ENCODE assay signal across 31 cellular contexts in the genomic region with DNA sequence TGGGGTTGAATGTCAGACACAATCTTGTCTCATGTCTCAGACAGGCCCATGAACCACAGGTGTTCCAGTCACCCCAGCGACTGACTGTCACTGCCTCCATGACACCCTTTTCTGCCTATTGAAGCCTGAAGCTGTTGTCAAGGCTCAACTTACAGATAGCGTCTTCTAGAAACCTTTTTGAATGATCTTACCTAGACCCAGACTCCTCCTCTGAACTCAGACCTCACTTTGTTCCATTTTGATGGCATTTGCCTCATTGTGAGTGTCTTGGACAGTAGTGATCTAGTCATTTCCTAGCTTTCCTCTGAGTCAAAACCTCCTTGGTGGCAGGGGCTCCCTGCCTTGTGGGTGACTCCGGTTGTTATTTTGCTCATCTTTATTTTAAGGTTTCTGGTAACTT.
DNase-seq lines count a peak whose midpoint lies in the region; ATAC-seq and TF ChIP-seq lines count a peak whose summit lies in the region.
"Had no signal": no experiment of that assay in that cellular context is flagged by ENCODE, and none has a peak within 500 bp of the region (broad histone marks: within the 10 kb centered on the region; RNA-seq: fewer than 3 reads in every experiment).

No MANE protein-coding gene starts in this region.

- no peaks in the 10 kb centered on the region for H3K4me1 Mint-ChIP-seq in activated CD4-positive, alpha-beta T cell treated with anti-CD3 and anti-CD28 coated beads for 36 hours
- H3K4me1 Mint-ChIP-seq in activated CD4-positive, alpha-beta T cell treated with anti-CD3 and anti-CD28 coated beads, Interleukin-2, amount 10 ng/mL, durations not matched to agents 7 days and 5 days, result no peaks in the 10 kb centered on the region
- no peaks in the 10 kb centered on the region for H3K4me1 Mint-ChIP-seq in activated T-helper 1 cell treated with anti-CD3 and anti-CD28 coated beads, Interleukin-12 subunit alpha, Interleukin-12 subunit beta, Interleukin-2, Interleukin-4 antibody, amounts not matched to agents 30 ng/mL and 10 ng/mL and 1 ng/mL, durations not matched to agents 14 hours and 24 hours and 36 hours (ENCODE audit: low read depth)
- H3K4me1 Mint-ChIP-seq: mesothelial cell of epicardium had no signal

- H3K4me1 ChIP-seq in breast epithelium, result no peaks in the 10 kb centered on the region
- H3K4me1 ChIP-seq: colonic mucosa, spleen had no signal

- no peak overlapping the region for H3K27ac Mint-ChIP-seq in activated CD4-positive, alpha-beta T cell treated with anti-CD3 and anti-CD28 coated beads for 36 hours
- H3K27ac Mint-ChIP-seq in activated CD4-positive, alpha-beta T cell treated with anti-CD3 and anti-CD28 coated beads, Interleukin-2, amount 10 ng/mL, durations not matched to agents 7 days and 5 days, result no peak overlapping the region
- peak overlapping the region; percentile 21 for H3K27ac Mint-ChIP-seq in activated T-helper 1 cell treated with anti-CD3 and anti-CD28 coated beads, Interleukin-12 subunit alpha, Interleukin-12 subunit beta, Interleukin-2, Interleukin-4 antibody, amounts not matched to agents 30 ng/mL and 10 ng/mL and 1 ng/mL, durations not matched to agents 14 hours and 24 hours and 36 hours
- H3K27ac Mint-ChIP-seq: effector memory CD8-positive, alpha-beta T cell; mesothelial cell of epicardium; type B pancreatic cell had no signal

- CTCF ChIA-PET in activated CD4-positive, alpha-beta T cell treated with anti-CD3 and anti-CD28 coated beads for 36 hours (lab: Charles Lee), result no interaction called here
- CTCF ChIA-PET in activated CD4-positive, alpha-beta T cell treated with anti-CD3 and anti-CD28 coated beads, Interleukin-2, amount 10 ng/mL, durations not matched to agents 7 days and 5 days (lab: Charles Lee), result interaction anchor here (0.8 to 1.3 kb wide), 2 partner anchors 10 kb away, joined by 3 read pairs; no protein-coding TSS in a partner anchor
- CTCF ChIA-PET in GM10248 (lab: Yijun Ruan, JAX), result no interaction called here

- H3K4me3 ChIP-seq in breast epithelium, result no peak overlapping the region
- H3K4me3 ChIP-seq: colonic mucosa, right atrium auricular region, spleen had no signal

- no peaks in the 10 kb centered on the region for H3K9me3 Mint-ChIP-seq in activated CD4-positive, alpha-beta T cell treated with anti-CD3 and anti-CD28 coated beads for 36 hours (ENCODE audit: low read depth)
- no peaks in the 10 kb centered on the region for H3K9me3 Mint-ChIP-seq in activated CD4-positive, alpha-beta T cell treated with anti-CD3 and anti-CD28 coated beads, Interleukin-2, amount 10 ng/mL, durations not matched to agents 7 days and 5 days
- no peaks in the 10 kb centered on the region for H3K9me3 Mint-ChIP-seq in activated T-helper 1 cell treated with anti-CD3 and anti-CD28 coated beads, Interleukin-12 subunit alpha, Interleukin-12 subunit beta, Interleukin-2, Interleukin-4 antibody, amounts not matched to agents 30 ng/mL and 10 ng/mL and 1 ng/mL, durations not matched to agents 14 hours and 24 hours and 36 hours
- H3K9me3 Mint-ChIP-seq: effector memory CD8-positive, alpha-beta T cell; mesothelial cell of epicardium; natural killer cell treated with Interleukin-12 subunit alpha and Interleukin-12 subunit beta and Interleukin-15 and Interleukin-18, amount 100 ng/mL, for 72 hours; type B pancreatic cell had no signal

- peaks cover 10% of the 10 kb centered on the region for H3K27me3 Mint-ChIP-seq in activated CD4-positive, alpha-beta T cell treated with anti-CD3 and anti-CD28 coated beads for 36 hours
- H3K27me3 Mint-ChIP-seq in activated CD4-positive, alpha-beta T cell treated with anti-CD3 and anti-CD28 coated beads, Interleukin-2, amount 10 ng/mL, durations not matched to agents 7 days and 5 days, result peaks cover 5% of the 10 kb centered on the region
- peaks cover 14% of the 10 kb centered on the region for H3K27me3 Mint-ChIP-seq in activated T-helper 1 cell treated with anti-CD3 and anti-CD28 coated beads, Interleukin-12 subunit alpha, Interleukin-12 subunit beta, Interleukin-2, Interleukin-4 antibody, amounts not matched to agents 30 ng/mL and 10 ng/mL and 1 ng/mL, durations not matched to agents 14 hours and 24 hours and 36 hours (ENCODE audit: insufficient read depth)
- H3K27me3 Mint-ChIP-seq: type B pancreatic cell had no signal

- TF ChIP-seq CTCF in GM10248 (IDR thresholded peaks at IDR 0.05; ENCODE audit: control extremely low read depth, extremely low read depth, low read depth, missing control alignments) (no peak), breast epithelium (IDR thresholded peaks at IDR 0.05) (no peak)

- no peak overlapping the region for H3K27ac ChIP-seq in breast epithelium
- H3K27ac ChIP-seq: 22Rv1, colonic mucosa, right atrium auricular region, RWPE1, spleen, VCaP had no signal

- DNase-seq in activated CD4-positive, alpha-beta T cell treated with anti-CD3 and anti-CD28 coated beads for 36 hours, result peak; percentile 30
- no peak for DNase-seq in activated CD4-positive, alpha-beta T cell treated with anti-CD3 and anti-CD28 coated beads, Interleukin-2, amount 10 ng/mL, durations not matched to agents 7 days and 5 days
- DNase-seq in activated T-helper 1 cell treated with anti-CD3 and anti-CD28 coated beads, Interleukin-12 subunit alpha, Interleukin-12 subunit beta, Interleukin-2, Interleukin-4 antibody, amounts not matched to agents 30 ng/mL and 10 ng/mL and 1 ng/mL, durations not matched to agents 14 hours and 24 hours and 36 hours (ENCODE audit: low spot score), result no peak
- DNase-seq in GM10248 (ENCODE audit: extremely low spot score) (no peak), breast epithelium (ENCODE audit: low spot score in 2 of 2) (no peak), iPS-NIHi7 (ENCODE audit: extremely low spot score) (no peak)
- DNase-seq: AML-193; colonic mucosa; DMS79 treated with DMSO at 0.1 percent for 48 hours; effector memory CD8-positive, alpha-beta T cell; foreskin melanocyte; hippocampal formation; KG1; left ventricle myocardium superior; NCI-H146; NCI-H2171; NCI-H524; SK-N-SH; spleen; stimulated activated CD4-positive, alpha-beta T cell treated with anti-CD3 and anti-CD28 coated beads, Interleukin-4, amount 100 ng/mL, for 4 hours had no signal

- ATAC-seq in activated CD4-positive, alpha-beta T cell treated with anti-CD3 and anti-CD28 coated beads for 36 hours, result peak; percentile 90
- ATAC-seq in GM19328 (IDR thresholded peaks at IDR 0.05; ENCODE audit: unreplicated experiment) (peak; percentile 48), HG02885 (IDR thresholded peaks at IDR 0.05; ENCODE audit: poor library complexity, unreplicated experiment) (peak; percentile 74)
- ATAC-seq: effector memory CD8-positive, alpha-beta T cell; esophagus mucosa; HCT116; left ventricle myocardium superior had no signal

- H3K4me3 Mint-ChIP-seq in activated CD4-positive, alpha-beta T cell treated with anti-CD3 and anti-CD28 coated beads for 36 hours, result no peak overlapping the region
- H3K4me3 Mint-ChIP-seq in activated CD4-positive, alpha-beta T cell treated with anti-CD3 and anti-CD28 coated beads, Interleukin-2, amount 10 ng/mL, durations not matched to agents 7 days and 5 days, result no peak overlapping the region
- no peak overlapping the region for H3K4me3 Mint-ChIP-seq in activated T-helper 1 cell treated with anti-CD3 and anti-CD28 coated beads, Interleukin-12 subunit alpha, Interleukin-12 subunit beta, Interleukin-2, Interleukin-4 antibody, amounts not matched to agents 30 ng/mL and 10 ng/mL and 1 ng/mL, durations not matched to agents 14 hours and 24 hours and 36 hours
- H3K4me3 Mint-ChIP-seq: effector memory CD8-positive, alpha-beta T cell; mesothelial cell of epicardium; natural killer cell treated with Interleukin-12 subunit alpha and Interleukin-12 subunit beta and Interleukin-15 and Interleukin-18, amount 100 ng/mL, for 72 hours; type B pancreatic cell had no signal

- intact Hi-C loops in activated CD4-positive, alpha-beta T cell treated with anti-CD3 and anti-CD28 coated beads for 36 hours (cut with DNase I, micrococcal nuclease), result no loop called here
- intact Hi-C loops in activated T-helper 1 cell treated with anti-CD3 and anti-CD28 coated beads, Interleukin-12 subunit alpha, Interleukin-12 subunit beta, Interleukin-2, Interleukin-4 antibody, amounts not matched to agents 30 ng/mL and 10 ng/mL and 1 ng/mL, durations not matched to agents 14 hours and 24 hours and 36 hours (cut with micrococcal nuclease), result no loop called here
- intact Hi-C loops in breast epithelium (cut with DNase I; ENCODE audit: low total_unique reads), result loop anchor here (5.0 kb wide), 1 partner anchor 1026 kb away; no protein-coding TSS in a partner anchor

- no peaks in the 10 kb centered on the region for H3K36me3 Mint-ChIP-seq in activated CD4-positive, alpha-beta T cell treated with anti-CD3 and anti-CD28 coated beads for 36 hours (ENCODE audit: low read depth)
- H3K36me3 Mint-ChIP-seq in activated CD4-positive, alpha-beta T cell treated with anti-CD3 and anti-CD28 coated beads, Interleukin-2, amount 10 ng/mL, durations not matched to agents 7 days and 5 days (ENCODE audit: low read depth), result no peaks in the 10 kb centered on the region
- no peaks in the 10 kb centered on the region for H3K36me3 Mint-ChIP-seq in activated T-helper 1 cell treated with anti-CD3 and anti-CD28 coated beads, Interleukin-12 subunit alpha, Interleukin-12 subunit beta, Interleukin-2, Interleukin-4 antibody, amounts not matched to agents 30 ng/mL and 10 ng/mL and 1 ng/mL, durations not matched to agents 14 hours and 24 hours and 36 hours (ENCODE audit: low read depth)
- H3K36me3 Mint-ChIP-seq: mesothelial cell of epicardium; natural killer cell treated with Interleukin-12 subunit alpha and Interleukin-12 subunit beta and Interleukin-15 and Interleukin-18, amount 100 ng/mL, for 72 hours; type B pancreatic cell had no signal

- POLR2A ChIA-PET in activated CD4-positive, alpha-beta T cell treated with anti-CD3 and anti-CD28 coated beads for 36 hours (lab: Charles Lee), result no interaction called here
- POLR2A ChIA-PET in activated CD4-positive, alpha-beta T cell treated with anti-CD3 and anti-CD28 coated beads, Interleukin-2, amount 10 ng/mL, durations not matched to agents 7 days and 5 days (lab: Charles Lee), result no interaction called here
- POLR2A ChIA-PET in GM10248 (lab: Yijun Ruan, JAX), result no interaction called here

- H3K36me3 ChIP-seq in breast epithelium, result no peaks in the 10 kb centered on the region
- H3K36me3 ChIP-seq: colonic mucosa, right atrium auricular region, spleen had no signal

- no peak for TF ChIP-seq POLR2A in breast epithelium (IDR thresholded peaks at IDR 0.05)

- no peaks in the 10 kb centered on the region for H3K9me3 ChIP-seq in breast epithelium
- H3K9me3 ChIP-seq: colonic mucosa, right atrium auricular region, SK-N-SH, spleen had no signal

- no peaks in the 10 kb centered on the region for H3K27me3 ChIP-seq in breast epithelium
- H3K27me3 ChIP-seq: colonic mucosa, right atrium auricular region, spleen had no signal
